In the genomic region with DNA sequence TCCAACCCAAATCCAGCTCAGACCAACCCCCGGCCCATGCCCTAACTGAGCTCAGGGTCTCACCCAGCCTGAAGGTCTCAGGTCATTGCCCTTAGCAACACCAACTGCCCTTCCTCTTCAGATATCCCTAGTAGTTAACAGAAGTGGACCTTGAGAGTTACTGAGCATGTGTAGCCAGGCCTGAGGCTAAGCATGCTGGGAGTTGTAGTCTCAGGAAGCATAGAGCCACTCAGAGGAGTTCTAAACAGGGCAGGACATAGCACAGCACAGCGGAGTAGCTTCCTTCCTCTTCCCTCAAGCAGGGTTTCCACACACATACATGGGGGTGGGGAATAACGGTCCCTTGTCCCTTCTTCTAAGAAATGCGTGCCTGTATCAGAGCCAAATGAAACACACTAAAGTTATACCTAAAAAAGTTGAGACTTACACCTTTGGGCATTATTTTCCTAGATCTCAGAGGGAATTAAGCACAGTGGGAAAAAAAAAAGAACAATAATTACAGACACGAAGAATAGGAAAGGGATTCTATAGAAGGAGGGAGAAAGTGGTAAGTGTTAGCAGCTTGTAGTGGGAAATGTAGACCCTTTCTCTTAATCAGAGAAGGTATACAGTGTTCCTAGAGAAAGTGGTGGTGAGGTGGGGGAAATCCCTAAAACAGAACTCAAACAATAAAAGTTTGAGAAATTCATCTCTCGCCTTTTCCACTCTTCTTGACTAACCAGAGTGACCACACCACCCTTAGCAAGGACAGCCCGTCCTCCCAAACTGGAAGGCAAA, we compare ENCODE assay signal across 8 cellular contexts. TPM values are rescaled to one million over a fixed set of nuclear protein-coding genes. Genes with fewer than 3 reads are reported as not detected.
A peak's percentile ranks its signal among the peaks of the same experiment; 100 is the strongest.
DNase-seq lines count a peak whose midpoint lies in the region; ATAC-seq and TF ChIP-seq lines count a peak whose summit lies in the region.

No MANE protein-coding gene starts in this region.

- no peaks in the 10 kb centered on the region for H3K9me3 Mint-ChIP-seq in CD8-positive, alpha-beta T cell

- CTCF ChIA-PET in CD8-positive, alpha-beta T cell (lab: Charles Lee), result interaction anchor here (0.6 to 2.4 kb wide), 7 partner anchors 9 to 68 kb away, joined by 3 to 14 read pairs (median 3); no protein-coding TSS in a partner anchor

- peak overlapping the region; percentile 3 for H3K4me3 ChIP-seq in CD8-positive, alpha-beta T cell (ENCODE audit: low read depth, low read length)
- peak overlapping the region in 1 of 2 donors; percentile 17 for H3K4me3 ChIP-seq in right atrium auricular region

- peaks cover 61% of the 10 kb centered on the region for H3K4me1 Mint-ChIP-seq in CD8-positive, alpha-beta T cell (ENCODE audit: low read depth)

- H3K36me3 ChIP-seq in CD8-positive, alpha-beta T cell (ENCODE audit: insufficient read depth, low read length), result peaks cover 32% of the 10 kb centered on the region
- peaks cover 39% of the 10 kb centered on the region for H3K36me3 ChIP-seq in right atrium auricular region

- intact Hi-C loops in CD8-positive, alpha-beta T cell (cut with DNase I, micrococcal nuclease), result loop anchor here (1.0 kb wide), 2 partner anchors 14 to 37 kb away; no protein-coding TSS in a partner anchor

- H3K4me1 ChIP-seq in CD8-positive, alpha-beta T cell (ENCODE audit: insufficient read depth, low read length), result peaks cover 51% of the 10 kb centered on the region
- H3K4me1 ChIP-seq in right atrium auricular region, result peaks cover 0 to 44% of the 10 kb centered on the region in 2 donors

- H3K27ac ChIP-seq in CD8-positive, alpha-beta T cell (ENCODE audit: low read depth, low read length), result no peak overlapping the region
- peak overlapping the region; percentile 27 to 54 for H3K27ac ChIP-seq in right atrium auricular region

- peak overlapping the region; percentile 92 for H3K4me3 Mint-ChIP-seq in CD8-positive, alpha-beta T cell

- no peaks in the 10 kb centered on the region for H3K27me3 ChIP-seq in CD8-positive, alpha-beta T cell (ENCODE audit: insufficient read depth, low read length)
- no peaks in the 10 kb centered on the region for H3K27me3 ChIP-seq in right atrium auricular region

- DNase-seq in CD8-positive, alpha-beta T cell, result peak in 6 of 7 experiments; percentile 29 to 62 (median 50)
- DNase-seq in GM19238 (ENCODE audit: insufficient read length, low spot score) (peak; percentile 89), SK-N-DZ (ENCODE audit: low spot score) (peak; percentile 51), anterior cingulate cortex (lab: John Stamatoyannopoulos, UW) (peak in 37 of 58 donors; percentile 10 to 82 (median 35)), right atrium auricular region (ENCODE audit: low spot score) (peak; percentile 77), putamen (ENCODE audit: low spot score) (peak; percentile 67)

- no peaks in the 10 kb centered on the region for H3K27me3 Mint-ChIP-seq in CD8-positive, alpha-beta T cell (ENCODE audit: low read depth)

- no peak for TF ChIP-seq CTCF in CD8-positive, alpha-beta T cell (IDR thresholded peaks at IDR 0.05)
- no peak for TF ChIP-seq CTCF in right atrium auricular region (IDR thresholded peaks at IDR 0.05)

- peak; percentile 68 for ATAC-seq in CD8-positive, alpha-beta T cell
- ATAC-seq in HG03342 (IDR thresholded peaks at IDR 0.05; ENCODE audit: unreplicated experiment), result peak; percentile 60
- ATAC-seq in HG03520 (IDR thresholded peaks at IDR 0.05; ENCODE audit: unreplicated experiment), result no peak

- peaks cover 56% of the 10 kb centered on the region for H3K36me3 Mint-ChIP-seq in CD8-positive, alpha-beta T cell

- H3K9me3 ChIP-seq in CD8-positive, alpha-beta T cell (ENCODE audit: low read length), result no peaks in the 10 kb centered on the region
- H3K9me3 ChIP-seq in right atrium auricular region, result no peaks in the 10 kb centered on the region

- POLR2A ChIA-PET in CD8-positive, alpha-beta T cell (lab: Charles Lee), result interaction anchor here (0.9 to 1.1 kb wide), 2 partner anchors 13 to 54 kb away, joined by 3 to 4 read pairs; no protein-coding TSS in a partner anchor

- H3K27ac Mint-ChIP-seq in CD8-positive, alpha-beta T cell, result peak overlapping the region; percentile 95

RNA-seq across cellular contexts. Expression of gene KMT2D, which starts 4.4 kb away (rescaled TPM):
- total RNA-seq in CD8-positive, alpha-beta T cell, result 100 to 1,000 TPM; 112 to 127 TPM
- polyA plus RNA-seq in SK-N-DZ (2014; cell fraction: cytosol; rRNA removed), result 19.0 and 23.0 TPM in 2 replicates
- polyA plus RNA-seq in SK-N-DZ (2014; cell fraction: nucleus; rRNA removed), result 28.8 and 36.1 TPM in 2 replicates
- 10 to 100 TPM; 39.9 to 49.1 TPM for total RNA-seq in right atrium auricular region

RNA-seq across cellular contexts. Expression of gene RHEBL1, which starts 13.6 kb away (rescaled TPM):
- 1 to 10 TPM; 4.7 to 5.6 TPM for total RNA-seq in CD8-positive, alpha-beta T cell
- polyA plus RNA-seq in SK-N-DZ (2014; cell fraction: cytosol; rRNA removed), result 14.2 and 19.6 TPM in 2 replicates
- 14.3 and 15.4 TPM in 2 replicates for polyA plus RNA-seq in SK-N-DZ (2014; cell fraction: nucleus; rRNA removed)
- under 1 TPM in 1 of 2 donors, not detected in 1; 0.35 TPM for total RNA-seq in right atrium auricular region

RNA-seq across cellular contexts. Expression of gene PRKAG1, which starts 37.6 kb away (rescaled TPM):
- 10 to 100 TPM; 30.2 to 34.3 TPM for total RNA-seq in CD8-positive, alpha-beta T cell
- polyA plus RNA-seq in SK-N-DZ (2014; cell fraction: cytosol; rRNA removed), result 56.8 and 62.7 TPM in 2 replicates
- 37.3 and 42.8 TPM in 2 replicates for polyA plus RNA-seq in SK-N-DZ (2014; cell fraction: nucleus; rRNA removed)
- total RNA-seq in right atrium auricular region, result 10 to 100 TPM; 68.5 to 74.8 TPM

RNA-seq across cellular contexts. Expression of gene DHH, which starts 38.4 kb away (rescaled TPM):
- total RNA-seq in CD8-positive, alpha-beta T cell, result under 1 TPM; 0.71 to 0.78 TPM
- polyA plus RNA-seq in SK-N-DZ (2014; cell fraction: cytosol; rRNA removed), result 0.21 TPM in 1 of 2 replicates, not detected in the other
- polyA plus RNA-seq in SK-N-DZ (2014; cell fraction: nucleus; rRNA removed), result 0.47 and 1.3 TPM in 2 replicates
- total RNA-seq in right atrium auricular region, result under 1 TPM; 0.35 to 0.56 TPM

RNA-seq across cellular contexts. Expression of gene LMBR1L, which starts 54.5 kb away (rescaled TPM):
- total RNA-seq in CD8-positive, alpha-beta T cell, result 100 to 1,000 TPM; 464 to 497 TPM
- 39.9 and 61.0 TPM in 2 replicates for polyA plus RNA-seq in SK-N-DZ (2014; cell fraction: cytosol; rRNA removed)
- polyA plus RNA-seq in SK-N-DZ (2014; cell fraction: nucleus; rRNA removed), result 254 and 255 TPM in 2 replicates
- 10 to 100 TPM; 14.6 to 19.2 TPM for total RNA-seq in right atrium auricular region

Comparison
In these comparisons a context has a peak if more than half of its experiments do, and no peak if none do; other contexts are left out.
1. DNase-seq: peak in every context shown above with its lines; median percentile 89 in GM19238; 77 in right atrium auricular region; 67 in putamen; 51 in SK-N-DZ; 50 in CD8-positive, alpha-beta T cell; 35 in anterior cingulate cortex.
2. RNA of gene RHEBL1, which starts 13.6 kb away (total RNA-seq): 4.7 to 5.6 TPM in CD8-positive, alpha-beta T cell; 0.35 TPM in right atrium auricular region; every median in the first group is over 4 times any median in the second.